ENCODE assay signal across 8 cellular contexts in the genomic region with DNA sequence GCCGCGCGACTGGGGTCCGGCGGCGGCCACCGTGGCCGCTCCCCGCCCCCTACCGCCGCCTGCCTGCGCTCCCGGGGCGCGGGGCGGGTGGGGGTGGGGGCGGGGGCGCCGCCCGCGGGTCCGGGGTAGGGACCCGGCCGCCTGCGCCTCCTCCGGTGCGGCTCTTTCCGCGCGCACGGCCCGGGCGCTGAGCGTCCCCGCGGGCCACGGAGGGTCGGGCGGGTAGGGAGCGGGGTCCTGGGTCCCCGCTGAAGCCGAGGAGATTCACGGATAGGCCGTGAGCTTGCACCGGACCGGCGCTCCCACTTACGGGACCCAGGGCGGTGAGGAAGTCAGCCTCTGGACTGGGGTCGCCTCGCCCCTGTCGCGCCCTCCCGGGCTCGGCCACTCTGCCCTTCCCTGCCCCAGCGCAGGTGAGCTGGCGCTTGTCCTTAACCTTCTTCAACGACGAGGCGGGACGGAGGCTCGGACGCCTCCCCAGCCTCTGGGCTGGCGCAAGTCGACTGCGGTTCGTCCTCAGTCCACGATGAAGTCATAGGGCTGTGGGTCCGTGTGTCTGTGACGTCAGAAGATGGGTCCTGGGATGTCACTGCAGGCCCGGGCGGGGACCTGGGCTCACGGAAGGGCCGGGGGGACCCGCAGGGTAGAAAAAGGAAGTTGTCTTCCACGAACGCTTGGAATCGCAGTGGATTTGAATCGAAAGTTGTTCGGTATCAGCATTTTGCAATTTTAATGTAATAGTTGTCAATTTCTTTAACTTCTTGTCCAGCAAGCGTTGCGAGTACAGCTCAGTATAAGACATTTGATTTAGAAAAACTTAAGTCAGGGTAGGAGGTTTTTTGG. TPM values are rescaled to one million over a fixed set of nuclear protein-coding genes. Genes with fewer than 3 reads are reported as not detected.
DNase-seq lines count a peak whose midpoint lies in the region; ATAC-seq and TF ChIP-seq lines count a peak whose summit lies in the region.

No MANE protein-coding gene starts in this region.

- peak overlapping the region; percentile 47 for H3K9ac ChIP-seq in neural progenitor cell
- H3K9ac ChIP-seq in subcutaneous abdominal adipose tissue (ENCODE audit: low read length in 5 of 5) = peak overlapping the region; percentile 84 to 99 (median 94)

- H2AFZ ChIP-seq in neural progenitor cell (replicated peaks) = peak overlapping the region; percentile 78

- TF ChIP-seq EP300 in Ishikawa (IDR thresholded peaks at IDR 0.05; ENCODE audit: borderline replicate concordance) = no peak

- peaks cover 18% of the 10 kb centered on the region for H3K4me1 Mint-ChIP-seq in neural progenitor cell

- no peaks in the 10 kb centered on the region for H3K9me3 ChIP-seq in neural progenitor cell (ENCODE audit: low read depth)
- no peaks in the 10 kb centered on the region for H3K9me3 ChIP-seq in subcutaneous abdominal adipose tissue (ENCODE audit: control insufficient read depth in 5 of 5, low read length in 5 of 5)

- TF ChIP-seq CTCF in foreskin keratinocyte (conservative IDR thresholded peaks at IDR 0.05) = no peak
- no peak for TF ChIP-seq CTCF in neural progenitor cell (IDR thresholded peaks at IDR 0.05)

- H4K20me1 ChIP-seq in neural progenitor cell (ENCODE audit: low read depth) = peaks cover 25% of the 10 kb centered on the region

- H3K4me3 ChIP-seq in neural progenitor cell (peak overlapping the region; percentile 89), subcutaneous abdominal adipose tissue (ENCODE audit: low read depth in 1 of 5, low read length in 5 of 5) (peak overlapping the region; percentile 66 to 99 (median 94))

- H3K36me3 Mint-ChIP-seq in neural progenitor cell = peaks cover 5% of the 10 kb centered on the region

- no peak for TF ChIP-seq RAD21 in Ishikawa (IDR thresholded peaks at IDR 0.05; ENCODE audit: low read depth)

- H3K27me3 ChIP-seq in foreskin keratinocyte (no peaks in the 10 kb centered on the region), neural progenitor cell (peaks cover 8% of the 10 kb centered on the region), subcutaneous abdominal adipose tissue (ENCODE audit: control insufficient read depth in 5 of 5, insufficient read depth in 4 of 5, low read length in 5 of 5) (no peaks in the 10 kb centered on the region)

- H3K4me3 Mint-ChIP-seq in neural progenitor cell = peak overlapping the region; percentile 93

- H3K36me3 ChIP-seq in neural progenitor cell = no peaks in the 10 kb centered on the region
- no peaks in the 10 kb centered on the region for H3K36me3 ChIP-seq in subcutaneous abdominal adipose tissue (ENCODE audit: control insufficient read depth in 5 of 5, insufficient read depth in 5 of 5, low read length in 5 of 5)

- H3K9me3 Mint-ChIP-seq in neural progenitor cell = peaks cover 2% of the 10 kb centered on the region

- peak overlapping the region; percentile 89 for H3K27ac ChIP-seq in foreskin keratinocyte
- no peak overlapping the region for H3K27ac ChIP-seq in neural progenitor cell
- H3K27ac ChIP-seq in subcutaneous abdominal adipose tissue (ENCODE audit: low read depth, low read length) = peak overlapping the region; percentile 86

- H3K4me2 ChIP-seq in neural progenitor cell = peak overlapping the region; percentile 86

- peak; percentile 66 for DNase-seq in Daoy (ENCODE audit: low read depth)
- peak; percentile 41 for DNase-seq in SIG-M5 (lab: John Stamatoyannopoulos, UW)
- DNase-seq in activated gamma-delta T cell treated with anti-CD3 and anti-CD28 coated beads, Interleukin-2, amount 50 U/mL, for 16 hours (ENCODE audit: low read depth) = peak; percentile 7
- peak; percentile 32 to 56 for DNase-seq in foreskin keratinocyte
- DNase-seq in neural progenitor cell (ENCODE audit: low spot score) = peak; percentile 83

- peaks cover 52% of the 10 kb centered on the region for H3K79me2 ChIP-seq in neural progenitor cell (ENCODE audit: low read depth)

- H3K4me1 ChIP-seq in foreskin keratinocyte (peaks cover 23% of the 10 kb centered on the region), neural progenitor cell (peaks cover 9% of the 10 kb centered on the region), subcutaneous abdominal adipose tissue (ENCODE audit: control insufficient read depth in 5 of 5, insufficient read depth in 5 of 5, low read length in 5 of 5) (peaks cover 2 to 41% (median 34%) of the 10 kb centered on the region in 5 donors)

- peak overlapping the region; percentile 44 for H3K27ac Mint-ChIP-seq in neural progenitor cell

- H3K27me3 Mint-ChIP-seq in neural progenitor cell (ENCODE audit: insufficient read depth, low read depth) = peaks cover 2% of the 10 kb centered on the region

- H3F3A ChIP-seq in neural progenitor cell (ENCODE audit: low read depth) = no peaks in the 10 kb centered on the region

- ATAC-seq in GM21619 (IDR thresholded peaks at IDR 0.05; ENCODE audit: unreplicated experiment) (peak; percentile 33), foreskin keratinocyte (peak; percentile 55)

TF ChIP-seq in Ishikawa, 13 proteins besides CTCF, POLR2A, EP300 and RAD21:
- TF ChIP-seq YY1 (IDR thresholded peaks at IDR 0.05; ENCODE audit: low read depth) (no peak), TAF1 (IDR thresholded peaks at IDR 0.05; ENCODE audit: low read depth) (peak; percentile 48; the same call in 1 of the 2 replicates), CEBPB (IDR thresholded peaks at IDR 0.05) (no peak), MAX (IDR thresholded peaks at IDR 0.05) (no peak; the same call in 1 of the 2 replicates), TEAD4 (IDR thresholded peaks at IDR 0.05) (no peak), CREB1 (IDR thresholded peaks at IDR 0.05; ENCODE audit: low read depth) (peak; percentile 95), REST (IDR thresholded peaks at IDR 0.05; ENCODE audit: low read depth) (no peak)
- TF ChIP-seq, protein P1, sequence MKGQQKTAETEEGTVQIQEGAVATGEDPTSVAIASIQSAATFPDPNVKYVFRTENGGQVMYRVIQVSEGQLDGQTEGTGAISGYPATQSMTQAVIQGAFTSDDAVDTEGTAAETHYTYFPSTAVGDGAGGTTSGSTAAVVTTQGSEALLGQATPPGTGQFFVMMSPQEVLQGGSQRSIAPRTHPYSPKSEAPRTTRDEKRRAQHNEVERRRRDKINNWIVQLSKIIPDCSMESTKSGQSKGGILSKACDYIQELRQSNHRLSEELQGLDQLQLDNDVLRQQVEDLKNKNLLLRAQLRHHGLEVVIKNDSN (IDR thresholded peaks at IDR 0.05) = peak; percentile 28; the same call in 1 of the 2 replicates
TF ChIP-seq in Ishikawa: peak in this region for 3.

RNA-seq across cellular contexts. Expression of gene FBXO34, which starts 0.6 kb away (rescaled TPM):
- 16.9 and 24.1 TPM in 2 replicates for total RNA-seq in Daoy (2014; rRNA removed; shearing (Covaris generic))
- total RNA-seq in foreskin keratinocyte (16.3 and 17.3 TPM in 2 replicates), neural progenitor cell (ENCODE audit: low replicate concordance) (23.2 and 23.7 TPM in 2 replicates)
- 5.0 and 6.9 TPM in 2 replicates for polyA plus RNA-seq in foreskin keratinocyte

Comparison
In these comparisons a context has a peak if more than half of its experiments do, and no peak if none do; other contexts are left out.
1. DNase-seq: peak in every context shown above with its lines; median percentile 83 in neural progenitor cell; 66 in Daoy; 44 in foreskin keratinocyte; 41 in SIG-M5; 7 in activated gamma-delta T cell treated with anti-CD3 and anti-CD28 coated beads, Interleukin-2, amount 50 U/mL, for 16 hours.